In the genomic region with DNA sequence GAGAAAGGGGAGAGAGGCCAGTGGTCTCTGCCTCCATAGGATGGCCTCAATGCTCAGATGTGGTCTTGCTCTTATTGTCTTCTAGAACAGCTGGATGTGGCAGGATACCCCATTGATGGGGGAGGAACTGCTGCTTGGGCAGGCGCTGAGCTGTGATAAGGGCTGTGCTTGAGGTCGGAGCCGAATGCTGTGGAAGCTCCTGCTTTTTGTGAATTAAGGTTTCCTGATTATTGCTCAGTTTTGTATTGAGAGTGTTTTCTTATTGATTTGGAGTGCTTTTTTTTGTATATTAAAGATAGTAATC, we compare ENCODE assay signal across 21 cellular contexts. TPM values are rescaled to one million over a fixed set of nuclear protein-coding genes. Genes with fewer than 3 reads are reported as not detected.
DNase-seq lines count a peak whose midpoint lies in the region; ATAC-seq and TF ChIP-seq lines count a peak whose summit lies in the region.
"Had no signal": no experiment of that assay in that cellular context is flagged by ENCODE, and none has a peak within 500 bp of the region (broad histone marks: within the 10 kb centered on the region; RNA-seq: fewer than 3 reads in every experiment).

No MANE protein-coding gene starts in this region.

- H2BK15ac ChIP-seq in mesendoderm (replicated peaks; ENCODE audit: low read depth), result no peak overlapping the region

- H3K4me1 ChIP-seq in BLaER1 treated with 17β-estradiol and CSF1 and Interleukin-3, amounts not matched to agents 10 nM and 100 nM, result peaks cover 23 to 65% (median 61%) of the 10 kb centered on the region in 10 experiments
- H3K4me1 ChIP-seq in mesendoderm (ENCODE audit: control insufficient read depth, low read depth, low read length) (no peaks in the 10 kb centered on the region), Karpas-422 (ENCODE audit: low read length) (peaks cover 5% of the 10 kb centered on the region; the same call in 1 of the 2 replicates)

- TF ChIP-seq POLR2A in erythroblast (IDR thresholded peaks at IDR 0.05; ENCODE audit: low read length), result no peak

- ATAC-seq in HG02759 (IDR thresholded peaks at IDR 0.05; ENCODE audit: unreplicated experiment), result no peak
- ATAC-seq: Panc1; stimulated activated naive CD8-positive, alpha-beta T cell treated with anti-CD3 and anti-CD28 coated beads, Interleukin-15, amount 100 ng/mL, for 72 hours had no signal

- H3K18ac ChIP-seq in mesendoderm (ENCODE audit: low read length), result no peak overlapping the region

- DNase-seq in DMS79 treated with DMSO at 0.1 percent for 48 hours (lab: John Stamatoyannopoulos, UW), result peak; percentile 26
- no peak for DNase-seq in DMS79 (lab: John Stamatoyannopoulos, UW)
- peak; percentile 10 for DNase-seq in RPMI8226
- DNase-seq in mesendoderm, result peak; percentile 4
- no peak for DNase-seq in erythroblast (lab: John Stamatoyannopoulos, UW)
- DNase-seq in Karpas-422, result no peak
- DNase-seq: 8988T; activated CD4-positive, alpha-beta T cell treated with anti-CD3 and anti-CD28 coated beads for 1 hour; amniotic stem cell; foreskin melanocyte; HCEC 1CT; mammary epithelial cell; MM.1S; stimulated activated CD4-positive, alpha-beta T cell treated with anti-CD3 and anti-CD28 coated beads, Interleukin-1b, Interleukin-23, amount 100 ng/mL, for 48 hours; stimulated activated naive CD8-positive, alpha-beta T cell treated with anti-CD3 and anti-CD28 coated beads, Interleukin-15, amount 100 ng/mL, for 72 hours; T-helper 9 cell; upper lobe of left lung had no signal

- no peak overlapping the region for H3K23ac ChIP-seq in mesendoderm (ENCODE audit: low read length)

- H3K9me3 ChIP-seq in BLaER1 treated with 17β-estradiol and CSF1 and Interleukin-3, amounts not matched to agents 10 nM and 100 nM (replicated peaks in 1 of 11), result peaks cover 0 to 22% (median 9%) of the 10 kb centered on the region in 11 experiments; a peak in 10 of 22 replicates
- no peaks in the 10 kb centered on the region for H3K9me3 ChIP-seq in Karpas-422 (ENCODE audit: low read length)
- H3K9me3 ChIP-seq: upper lobe of left lung had no signal

- no CpG with 5 or more reads among the region's 3 CpGs for WGBS in mesendoderm (ENCODE audit: extremely low coverage, insufficient coverage, low lambda C conversion rate)

- no peak overlapping the region for H2BK120ac ChIP-seq in mesendoderm (ENCODE audit: low read depth, low read length)

- no peak overlapping the region for H4K5ac ChIP-seq in mesendoderm (ENCODE audit: low read length)

- H3K27me3 ChIP-seq in BLaER1 treated with 17β-estradiol and CSF1 and Interleukin-3, amounts not matched to agents 10 nM and 100 nM, result no peaks in the 10 kb centered on the region
- H3K27me3 ChIP-seq in mesendoderm (ENCODE audit: insufficient read depth, low read length, poor library complexity), result no peaks in the 10 kb centered on the region
- H3K27me3 ChIP-seq in Karpas-422 (ENCODE audit: low read length), result no peaks in the 10 kb centered on the region
- H3K27me3 ChIP-seq: dorsolateral prefrontal cortex, upper lobe of left lung had no signal

- H3K9me2 ChIP-seq in Karpas-422 (replicated peaks; ENCODE audit: insufficient read depth, low read length), result no peaks in the 10 kb centered on the region

- H3K56ac ChIP-seq in mesendoderm (ENCODE audit: low read length), result no peak overlapping the region

- H4K20me1 ChIP-seq in BLaER1 treated with 17β-estradiol and CSF1 and Interleukin-3, amounts not matched to agents 10 nM and 100 nM, result peaks cover 9 to 48% (median 35%) of the 10 kb centered on the region in 11 experiments; a peak in 18 of 22 replicates
- H4K20me1 ChIP-seq in Karpas-422 (ENCODE audit: insufficient read depth, low read depth, low read length), result no peaks in the 10 kb centered on the region

- no peak overlapping the region for H4K8ac ChIP-seq in mesendoderm (ENCODE audit: low read depth, low read length)

- H3K79me1 ChIP-seq in mesendoderm (ENCODE audit: low read length), result peaks cover 3% of the 10 kb centered on the region

- H2BK5ac ChIP-seq in mesendoderm (ENCODE audit: low read length), result no peak overlapping the region

- no peak overlapping the region for H2AFZ ChIP-seq in Karpas-422 (ENCODE audit: low read length)

- H3K36me3 ChIP-seq in BLaER1 treated with 17β-estradiol and CSF1 and Interleukin-3, amounts not matched to agents 10 nM and 100 nM, result peaks cover 47 to 84% (median 63%) of the 10 kb centered on the region in 11 experiments
- peaks cover 12% of the 10 kb centered on the region for H3K36me3 ChIP-seq in mesendoderm (ENCODE audit: control insufficient read depth, insufficient read depth, low read length)
- H3K36me3 ChIP-seq in Karpas-422 (ENCODE audit: insufficient read depth, low read length), result peaks cover 8% of the 10 kb centered on the region

- H3K79me2 ChIP-seq in mesendoderm (ENCODE audit: control insufficient read depth, insufficient read depth, low read length), result no peaks in the 10 kb centered on the region
- H3K79me2 ChIP-seq in Karpas-422 (ENCODE audit: low read length), result no peaks in the 10 kb centered on the region

- H3K4me2 ChIP-seq in BLaER1 treated with 17β-estradiol and CSF1 and Interleukin-3, amounts not matched to agents 10 nM and 100 nM, result peak overlapping the region in 9 of 11 experiments; percentile 10 to 93 (median 80); a peak in 16 of 22 replicates
- no peak overlapping the region for H3K4me2 ChIP-seq in mesendoderm (ENCODE audit: low read length)
- H3K4me2 ChIP-seq in Karpas-422 (ENCODE audit: low read depth, low read length, poor library complexity, severe bottlenecking), result no peak overlapping the region

- H3K27ac ChIP-seq in BLaER1 treated with 17β-estradiol and CSF1 and Interleukin-3, amounts not matched to agents 10 nM and 100 nM, result peak overlapping the region in 5 of 11 experiments; percentile 0 to 62 (median 45); a peak in 5 of 22 replicates
- H3K27ac ChIP-seq in mesendoderm (ENCODE audit: low read depth, low read length) (no peak overlapping the region), Karpas-422 (ENCODE audit: low read length) (no peak overlapping the region)
- H3K27ac ChIP-seq: upper lobe of left lung had no signal

- H2AK5ac ChIP-seq in mesendoderm (ENCODE audit: low read length), result no peak overlapping the region

- no peak overlapping the region for H3K9ac ChIP-seq in BLaER1 treated with 17β-estradiol and CSF1 and Interleukin-3, amounts not matched to agents 10 nM and 100 nM
- H3K9ac ChIP-seq in mesendoderm (ENCODE audit: low read length) (no peak overlapping the region), Karpas-422 (ENCODE audit: low read length) (no peak overlapping the region)

- H3K4ac ChIP-seq in mesendoderm (ENCODE audit: low read depth, low read length), result no peak overlapping the region

- H3K4me3 ChIP-seq in BLaER1 treated with 17β-estradiol and CSF1 and Interleukin-3, amounts not matched to agents 10 nM and 100 nM, result no peak overlapping the region
- H3K4me3 ChIP-seq in mesendoderm (ENCODE audit: low read length), result no peak overlapping the region
- H3K4me3 ChIP-seq in Karpas-422 (ENCODE audit: low read length), result no peak overlapping the region
- H3K4me3 ChIP-seq: dorsolateral prefrontal cortex, upper lobe of left lung had no signal

RNA-seq across cellular contexts. Expression of a gene that starts 57.2 kb away (rescaled TPM):
- 20.3 TPM for polyA plus RNA-seq in mesendoderm (2013, experiment 1 of 2)
- polyA plus RNA-seq in mesendoderm (2013, experiment 2 of 2), result 21.0 TPM
- total RNA-seq in Karpas-422 (2014; rRNA removed; shearing (Covaris generic); ENCODE audit: low replicate concordance), result 56.7 and 97.0 TPM in 2 replicates

Comparison
In these comparisons a context has a peak if more than half of its experiments do, and no peak if none do; other contexts are left out.
1. DNase-seq: peak in DMS79 treated with DMSO at 0.1 percent for 48 hours (single experiment), RPMI8226 (single experiment) and mesendoderm (single experiment); none in DMS79 (single experiment), erythroblast (0 of 2) and Karpas-422 (single experiment).
2. H3K4me2 ChIP-seq: peak in BLaER1 treated with 17β-estradiol and CSF1 and Interleukin-3, amounts not matched to agents 10 nM and 100 nM (9 of 11); none in mesendoderm (single experiment) and Karpas-422 (single experiment).